In the genomic region with DNA sequence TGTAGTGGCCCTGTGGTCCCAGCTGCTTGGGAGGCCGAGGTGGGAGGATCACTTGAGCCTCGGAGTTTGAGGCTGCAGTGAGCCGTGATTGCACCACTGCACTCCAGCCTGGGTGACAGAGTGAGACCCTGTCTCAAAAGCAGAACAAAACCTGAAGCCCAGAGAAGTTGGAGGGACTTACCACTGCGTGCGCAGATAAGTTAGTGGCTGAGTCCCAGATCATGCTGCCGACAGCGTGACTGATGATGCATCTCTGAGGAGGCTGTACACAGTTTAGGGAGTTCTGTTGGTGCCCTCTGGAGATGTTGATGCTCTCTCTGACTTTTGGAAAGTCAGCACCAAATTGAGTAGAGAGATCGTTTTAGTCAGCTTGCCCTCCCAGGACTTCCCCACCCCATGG, we compare ENCODE assay signal across 31 cellular contexts.
"Had no signal": no experiment of that assay in that cellular context is flagged by ENCODE, and none has a peak within 500 bp of the region (broad histone marks: within the 10 kb centered on the region; RNA-seq: fewer than 3 reads in every experiment).

No MANE protein-coding gene starts in this region.

- H3K27ac ChIP-seq: body of pancreas, brain microvascular endothelial cell, breast epithelium, cardiac muscle cell, VCaP had no signal

- H3K4me3 ChIP-seq: adrenal gland, body of pancreas, breast epithelium, cardiac muscle cell had no signal

- H3K9me3 ChIP-seq: adrenal gland, body of pancreas, breast epithelium had no signal

- ATAC-seq: activated CD8-positive, alpha-beta T cell treated with anti-CD3 and anti-CD28 coated beads for 36 hours; activated naive CD4-positive, alpha-beta T cell treated with anti-CD3 and anti-CD28 coated beads, Interleukin-2, amount 50 U/mL, for 72 hours; activated T-cell treated with anti-CD3 and anti-CD28 coated beads, Interleukin-2, amount 50 U/mL, for 4 hours; activated T-cell treated with anti-CD3 and anti-CD28 coated beads, Interleukin-2, amount 50 U/mL, for 72 hours; activated T-helper 17 cell treated with anti-CD3 and anti-CD28 coated beads, Interleukin-2, amount 50 U/mL, for 72 hours; body of pancreas; T-cell; T-helper 17 cell had no signal

- DNase-seq: activated B cell treated with CpG ODN at 0.5 μM for 24 hours; activated CD4-positive, alpha-beta memory T cell treated with anti-CD3 and anti-CD28 coated beads for 36 hours; activated CD4-positive, alpha-beta T cell treated with anti-CD3 and anti-CD28 coated beads for 4 hours; activated CD4-positive, alpha-beta T cell treated with anti-CD3 and anti-CD28 coated beads, Interleukin-2, amount 10 ng/mL, durations not matched to agents 24 days and 14 days; activated CD4-positive, alpha-beta T cell treated with anti-CD3 and anti-CD28 coated beads, Interleukin-2, amount 50 U/mL, for 1 hour; activated CD4-positive, alpha-beta T cell treated with anti-CD3 and anti-CD28 coated beads, Interleukin-2, amount 50 U/mL, for 4 hours; activated CD4-positive, CD25-positive, alpha-beta regulatory T cell treated with anti-CD3 and anti-CD28 coated beads, Interleukin-2, amount 50 U/mL, for 72 hours; activated CD8-positive, alpha-beta memory T cell treated with anti-CD3 and anti-CD28 coated beads, Interleukin-2, amount 50 U/mL, for 4 hours; activated CD8-positive, alpha-beta T cell treated with anti-CD3 and anti-CD28 coated beads for 36 hours; activated effector memory CD4-positive, alpha-beta T cell treated with anti-CD3 and anti-CD28 coated beads, Interleukin-2, amount 50 U/mL, for 16 hours; activated gamma-delta T cell treated with Interleukin-2 at 50 U/mL for 16 hours; activated naive CD4-positive, alpha-beta T cell; activated naive CD4-positive, alpha-beta T cell treated with anti-CD3 and anti-CD28 coated beads for 36 hours; activated naive CD4-positive, alpha-beta T cell treated with anti-CD3 and anti-CD28 coated beads, Interleukin-2, amount 50 U/mL, for 16 hours; activated naive CD8-positive, alpha-beta T cell treated with anti-CD3 and anti-CD28 coated beads for 36 hours; activated T-cell treated with anti-CD3 and anti-CD28 coated beads for 4 hours; activated T-cell treated with anti-CD3 and anti-CD28 coated beads, Interleukin-2, amount 50 U/mL, for 1 hour; activated T-cell treated with anti-CD3 and anti-CD28 coated beads, Interleukin-2, amount 50 U/mL, for 4 hours; activated T-cell treated with anti-CD3 and anti-CD28 coated beads, Interleukin-2, amount 50 U/mL, for 72 hours; adrenal gland; amniotic stem cell; body of pancreas; brain microvascular endothelial cell; central memory CD4-positive, alpha-beta T cell; T-cell; T-helper 17 cell had no signal

- H3K27me3 ChIP-seq: adrenal gland, body of pancreas, brain microvascular endothelial cell, breast epithelium, cardiac muscle cell had no signal

- H3K36me3 ChIP-seq: adrenal gland, brain microvascular endothelial cell, breast epithelium, cardiac muscle cell had no signal

- H3K4me1 ChIP-seq: body of pancreas, breast epithelium had no signal
